13 cellular contexts compared by ENCODE assay signal in genomic region chr10:13961096-13961495, GRCh38.
DNase-seq lines count a peak whose midpoint lies in the region; ATAC-seq, FAIRE-seq and TF ChIP-seq lines count a peak whose summit lies in the region.
"Had no signal": no experiment of that assay in that cellular context is flagged by ENCODE, and none has a peak within 500 bp of the region (broad histone marks: within the 10 kb centered on the region; RNA-seq: fewer than 3 reads in every experiment).

No MANE protein-coding gene starts in this region.

- no peak overlapping the region for H2AFZ ChIP-seq in GM12878 (ENCODE audit: control insufficient read depth, low read depth, low read length)

- no peak for FAIRE-seq in GM12878 (lab: Jason Lieb, UNC)

- DNase-seq in A172 (ENCODE audit: low spot score) (peak; percentile 95), HS-5 (ENCODE audit: low read depth) (peak; percentile 76), GM12878 (ENCODE audit: low read depth, low spot score) (no peak), hepatic stellate cell (ENCODE audit: low spot score) (peak; percentile 75), uterus (no peak), HUDEP-2 (lab: John Stamatoyannopoulos, UW; ENCODE audit: unreplicated experiment in 76 of 76) (no peak)
- no peak for DNase-seq in stimulated activated CD8-positive, alpha-beta memory T cell treated with anti-CD3 and anti-CD28 coated beads, Interleukin-4, amount 100 ng/mL, for 48 hours
- DNase-seq: activated CD4-positive, CD25-positive, alpha-beta regulatory T cell treated with anti-CD3 and anti-CD28 coated beads, Interleukin-2, amount 50 U/mL, for 72 hours; naive B cell; NCI-H1092 had no signal

- H4K20me1 ChIP-seq in GM12878 (ENCODE audit: control insufficient read depth, insufficient read depth): no peaks in the 10 kb centered on the region
- H4K20me1 ChIP-seq: BLaER1 treated with 17β-estradiol and CSF1 and Interleukin-3, amounts not matched to agents 10 nM and 100 nM had no signal

- TF ChIP-seq CTCF in GM12878 (IDR thresholded peaks at IDR 0.05 in 2 of 3, conservative IDR thresholded peaks at IDR 0.05 in 1 of 3; ENCODE audit: control insufficient read depth in 2 of 3, extremely low read depth in 1 of 3, insufficient read depth in 1 of 3, low read depth in 3 of 3, low read length in 3 of 3) (no peak), uterus (IDR thresholded peaks at IDR 0.05) (no peak)

- H3K27ac ChIP-seq in GM12878 (ENCODE audit: control insufficient read depth, insufficient read depth): no peak overlapping the region
- no peak overlapping the region for H3K27ac ChIP-seq in uterus
- H3K27ac ChIP-seq: BLaER1 treated with 17β-estradiol and CSF1 and Interleukin-3, amounts not matched to agents 10 nM and 100 nM had no signal

- no peak overlapping the region for H3K9ac ChIP-seq in GM12878 (ENCODE audit: control insufficient read depth, insufficient read depth, low read length)
- H3K9ac ChIP-seq: BLaER1 treated with 17β-estradiol and CSF1 and Interleukin-3, amounts not matched to agents 10 nM and 100 nM had no signal

- intact Hi-C loops in GM12878 (cut with micrococcal nuclease; ENCODE audit: unreplicated experiment): no loop called here
- intact Hi-C loops in uterus (cut with DNase I; ENCODE audit: low total_unique reads): no loop called here

- H3K27me3 ChIP-seq in GM12878 (replicated peaks in 1 of 2; ENCODE audit: control insufficient read depth in 2 of 2, insufficient read depth in 2 of 2, low read length in 1 of 2): no peaks in the 10 kb centered on the region
- H3K27me3 ChIP-seq in uterus: no peaks in the 10 kb centered on the region
- H3K27me3 ChIP-seq: BLaER1 treated with 17β-estradiol and CSF1 and Interleukin-3, amounts not matched to agents 10 nM and 100 nM had no signal

- in situ Hi-C loops in GM12878 (cut with MboI): no loop called here

- H3K4me3 ChIP-seq in GM12878 (no peak overlapping the region), uterus (no peak overlapping the region)
- H3K4me3 ChIP-seq: BLaER1 treated with 17β-estradiol and CSF1 and Interleukin-3, amounts not matched to agents 10 nM and 100 nM had no signal

- TF ChIP-seq RAD21 in GM12878 (IDR thresholded peaks at IDR 0.05; ENCODE audit: insufficient read depth, low read depth, low read length): no peak

- no peak for TF ChIP-seq EP300 in GM12878 (IDR thresholded peaks at IDR 0.05; ENCODE audit: borderline replicate concordance in 1 of 2, control insufficient read depth in 1 of 2, low read depth in 2 of 2, low read length in 2 of 2)

- SMC1A ChIA-PET in GM12878 (lab: Charles Lee; ENCODE audit: uncharacterized antibody, unreplicated experiment): interaction anchor here (0.8 to 2.1 kb wide), 12 partner anchors 9 to 177 kb away, joined by 3 to 8 read pairs (median 4); no protein-coding TSS in a partner anchor

- H3K79me2 ChIP-seq in GM12878 (ENCODE audit: control insufficient read depth, insufficient read depth, low read length): no peaks in the 10 kb centered on the region

- ATAC-seq in GM12878 (peak; percentile 68), GM19328 (IDR thresholded peaks at IDR 0.05; ENCODE audit: unreplicated experiment) (no peak)
- ATAC-seq: esophagus mucosa had no signal

- WGBS in GM12878 (ENCODE audit: insufficient coverage, insufficient replicate concordance, low lambda C conversion rate, missing lambda C conversion rate): 28% methylated on average over 5 of the region's 5 CpGs

- no TSS peak for BruUV-seq in GM12878 (replicated peaks; lab: Mats Ljungman, UMichigan)

- no peaks in the 10 kb centered on the region; a peak in 1 of 4 replicates for H3K36me3 ChIP-seq in GM12878 (ENCODE audit: control insufficient read depth in 2 of 2, insufficient read depth in 2 of 2, low read length in 1 of 2)
- no peaks in the 10 kb centered on the region for H3K36me3 ChIP-seq in uterus
- H3K36me3 ChIP-seq: BLaER1 treated with 17β-estradiol and CSF1 and Interleukin-3, amounts not matched to agents 10 nM and 100 nM had no signal

- H3K4me1 ChIP-seq in GM12878 (ENCODE audit: control insufficient read depth, insufficient read depth, low read length): no peaks in the 10 kb centered on the region
- no peaks in the 10 kb centered on the region for H3K4me1 ChIP-seq in uterus

- H3K9me3 ChIP-seq in GM12878 (replicated peaks; ENCODE audit: control insufficient read depth, insufficient read depth, low read length) (no peaks in the 10 kb centered on the region; the same call in 2 of the 3 replicates), uterus (no peaks in the 10 kb centered on the region)
- H3K9me3 ChIP-seq: BLaER1 treated with 17β-estradiol and CSF1 and Interleukin-3, amounts not matched to agents 10 nM and 100 nM had no signal

- TF ChIP-seq POLR2A in GM12878 (IDR thresholded peaks at IDR 0.05; ENCODE audit: low read depth, low read length): no peak
- no peak for TF ChIP-seq POLR2A in uterus (IDR thresholded peaks at IDR 0.05)

- CTCF ChIA-PET in GM12878 (lab: Yijun Ruan, JAX): interaction anchor here (0.6 to 0.8 kb wide), 3 partner anchors 32 to 105 kb away, joined by 3 to 4 read pairs (median 3); no protein-coding TSS in a partner anchor

- POLR2A ChIA-PET in GM12878 (lab: Charles Lee): no interaction called here

- no peak overlapping the region for H3K4me2 ChIP-seq in GM12878 (ENCODE audit: control insufficient read depth, insufficient read depth)

- RAD21 ChIA-PET in GM12878 (lab: Charles Lee; ENCODE audit: unreplicated experiment): interaction anchor here (1.2 kb wide), 1 partner anchor 173 kb away, joined by 3 read pairs; no protein-coding TSS in a partner anchor

TF ChIP-seq in GM12878, 131 proteins besides CTCF, POLR2A, EP300 and RAD21 (continues in another document):
- no peak for TF ChIP-seq HCFC1 (IDR thresholded peaks at IDR 0.05; ENCODE audit: low read length)
- no peak for TF ChIP-seq IKZF2 (IDR thresholded peaks at IDR 0.05)
- TF ChIP-seq SUZ12 (IDR thresholded peaks at IDR 0.05; ENCODE audit: unreplicated experiment): no peak
- no peak for TF ChIP-seq ZNF622 (IDR thresholded peaks at IDR 0.05)
- TF ChIP-seq CREM (IDR thresholded peaks at IDR 0.05; ENCODE audit: low read depth): no peak
- TF ChIP-seq BCL3 (IDR thresholded peaks at IDR 0.05; ENCODE audit: borderline replicate concordance, insufficient read depth, low read depth, low read length, poor library complexity, severe bottlenecking): no peak
- TF ChIP-seq POLR2AphosphoS2 (IDR thresholded peaks at IDR 0.05; ENCODE audit: low read depth, low read length): no peak
- TF ChIP-seq, protein P1, sequence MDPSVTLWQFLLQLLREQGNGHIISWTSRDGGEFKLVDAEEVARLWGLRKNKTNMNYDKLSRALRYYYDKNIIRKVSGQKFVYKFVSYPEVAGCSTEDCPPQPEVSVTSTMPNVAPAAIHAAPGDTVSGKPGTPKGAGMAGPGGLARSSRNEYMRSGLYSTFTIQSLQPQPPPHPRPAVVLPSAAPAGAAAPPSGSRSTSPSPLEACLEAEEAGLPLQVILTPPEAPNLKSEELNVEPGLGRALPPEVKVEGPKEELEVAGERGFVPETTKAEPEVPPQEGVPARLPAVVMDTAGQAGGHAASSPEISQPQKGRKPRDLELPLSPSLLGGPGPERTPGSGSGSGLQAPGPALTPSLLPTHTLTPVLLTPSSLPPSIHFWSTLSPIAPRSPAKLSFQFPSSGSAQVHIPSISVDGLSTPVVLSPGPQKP (IDR thresholded peaks at IDR 0.05; ENCODE audit: low read depth, low read length): no peak
- no peak for TF ChIP-seq SP1 (IDR thresholded peaks at IDR 0.05; ENCODE audit: low read depth, low read length)
- TF ChIP-seq, protein P2, sequence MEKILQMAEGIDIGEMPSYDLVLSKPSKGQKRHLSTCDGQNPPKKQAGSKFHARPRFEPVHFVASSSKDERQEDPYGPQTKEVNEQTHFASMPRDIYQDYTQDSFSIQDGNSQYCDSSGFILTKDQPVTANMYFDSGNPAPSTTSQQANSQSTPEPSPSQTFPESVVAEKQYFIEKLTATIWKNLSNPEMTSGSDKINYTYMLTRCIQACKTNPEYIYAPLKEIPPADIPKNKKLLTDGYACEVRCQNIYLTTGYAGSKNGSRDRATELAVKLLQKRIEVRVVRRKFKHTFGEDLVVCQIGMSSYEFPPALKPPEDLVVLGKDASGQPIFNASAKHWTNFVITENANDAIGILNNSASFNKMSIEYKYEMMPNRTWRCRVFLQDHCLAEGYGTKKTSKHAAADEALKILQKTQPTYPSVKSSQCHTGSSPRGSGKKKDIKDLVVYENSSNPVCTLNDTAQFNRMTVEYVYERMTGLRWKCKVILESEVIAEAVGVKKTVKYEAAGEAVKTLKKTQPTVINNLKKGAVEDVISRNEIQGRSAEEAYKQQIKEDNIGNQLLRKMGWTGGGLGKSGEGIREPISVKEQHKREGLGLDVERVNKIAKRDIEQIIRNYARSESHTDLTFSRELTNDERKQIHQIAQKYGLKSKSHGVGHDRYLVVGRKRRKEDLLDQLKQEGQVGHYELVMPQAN (conservative IDR thresholded peaks at IDR 0.05): no peak
- TF ChIP-seq KDM1A (IDR thresholded peaks at IDR 0.05; ENCODE audit: borderline replicate concordance): no peak
- no peak for TF ChIP-seq PAX8 (IDR thresholded peaks at IDR 0.05)

Comparison
In these comparisons a context has a peak if more than half of its experiments do, and no peak if none do; other contexts are left out.
1. DNase-seq: peak in A172 (single experiment), HS-5 (single experiment) and hepatic stellate cell (single experiment); none in GM12878 (single experiment), uterus (0 of 2), HUDEP-2 (0 of 76) and stimulated activated CD8-positive, alpha-beta memory T cell treated with anti-CD3 and anti-CD28 coated beads, Interleukin-4, amount 100 ng/mL, for 48 hours (single experiment).